In the genomic region with DNA sequence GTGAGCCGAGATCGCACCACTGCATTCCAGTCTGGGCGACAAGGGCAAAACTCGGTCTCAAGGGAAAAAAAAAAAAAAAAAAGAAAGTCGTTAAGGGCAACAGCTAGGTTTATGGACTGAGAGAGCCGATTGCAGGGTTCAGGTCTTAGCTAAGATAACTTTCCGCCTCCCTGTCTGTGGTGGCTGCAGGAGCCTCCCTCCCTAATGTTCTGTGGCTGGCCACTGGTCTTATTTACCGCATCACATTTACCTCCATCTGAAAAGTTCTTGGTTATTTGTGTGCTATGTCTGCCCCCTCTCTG, we compare ENCODE assay signal across 8 cellular contexts. TPM values are rescaled to one million over a fixed set of nuclear protein-coding genes. Genes with fewer than 3 reads are reported as not detected.
DNase-seq lines count a peak whose midpoint lies in the region; ATAC-seq, FAIRE-seq and TF ChIP-seq lines count a peak whose summit lies in the region.

No MANE protein-coding gene starts in this region.

- intact Hi-C loops in MCF 10A (cut with micrococcal nuclease), result no loop called here

- H3K27me3 ChIP-seq in HUES64 (ENCODE audit: insufficient read depth, low read length) (no peaks in the 10 kb centered on the region), mucosa of stomach (ENCODE audit: control insufficient read depth, insufficient read depth, low read length) (no peaks in the 10 kb centered on the region)

- H3K27ac ChIP-seq in HUES64 (ENCODE audit: low read depth, low read length), result no peak overlapping the region

- no peaks in the 10 kb centered on the region for H3K27me3 Mint-ChIP-seq in MCF 10A (ENCODE audit: insufficient read depth, unreplicated experiment)

- H3K9ac ChIP-seq in HUES64 (ENCODE audit: low read depth, low read length) (peak overlapping the region; percentile 69), mucosa of stomach (ENCODE audit: low read length) (peak overlapping the region; percentile 76)

- CTCF ChIA-PET in AG04449 (lab: Yijun Ruan, JAX), result interaction anchor here (0.7 to 1.1 kb wide), 6 partner anchors 9 to 184 kb away, joined by 3 to 4 read pairs (median 3); no protein-coding TSS in a partner anchor
- CTCF ChIA-PET in MCF 10A (lab: Yijun Ruan, JAX), result interaction anchor here (0.7 kb wide), 1 partner anchor 177 kb away, joined by 3 read pairs; no protein-coding TSS in a partner anchor

- FAIRE-seq in urothelium cell line (lab: Jason Lieb, UNC), result no peak

- H3K36me3 ChIP-seq in HUES64 (ENCODE audit: insufficient read depth, low read length) (no peaks in the 10 kb centered on the region), mucosa of stomach (ENCODE audit: control insufficient read depth, insufficient read depth, low read length) (no peaks in the 10 kb centered on the region)

- BruUV-seq in MCF 10A (replicated peaks; lab: Mats Ljungman, UMichigan), result TSS peak; percentile 73

- no peaks in the 10 kb centered on the region for H3K9me3 Mint-ChIP-seq in MCF 10A (ENCODE audit: unreplicated experiment)

- H3K4me1 ChIP-seq in HUES64 (ENCODE audit: insufficient read depth, low read length) (peaks cover 8% of the 10 kb centered on the region; the same call in 1 of the 2 replicates), mucosa of stomach (ENCODE audit: control insufficient read depth, insufficient read depth, low read length) (peaks cover 20% of the 10 kb centered on the region)

- H3K4me1 Mint-ChIP-seq in MCF 10A (ENCODE audit: insufficient read depth, unreplicated experiment), result peaks cover 28% of the 10 kb centered on the region

- TF ChIP-seq CTCF in AG04449 (IDR thresholded peaks at IDR 0.05; ENCODE audit: insufficient read depth, low read length, missing control alignments) (no peak), MCF 10A (IDR thresholded peaks at IDR 0.05; ENCODE audit: unreplicated experiment) (no peak)

- H3K4me3 ChIP-seq in AG04449 (ENCODE audit: low read depth, low read length), result peak overlapping the region; percentile 67
- H3K4me3 ChIP-seq in HUES64 (ENCODE audit: low read length), result peak overlapping the region; percentile 70
- peak overlapping the region; percentile 80 for H3K4me3 ChIP-seq in mucosa of stomach (ENCODE audit: low read length)

- POLR2A ChIA-PET in AG04449 (lab: Yijun Ruan, JAX) (no interaction called here), MCF 10A (lab: Yijun Ruan, JAX) (interaction anchor here (0.6 to 1.3 kb wide), 5 partner anchors 30 to 261 kb away, joined by 3 to 6 read pairs (median 3); partner anchors contain the start of gene UBA52)

- ATAC-seq in HG03571 (IDR thresholded peaks at IDR 0.05; ENCODE audit: unreplicated experiment) (no peak), HG02763 (IDR thresholded peaks at IDR 0.05; ENCODE audit: unreplicated experiment) (no peak), HG03565 (IDR thresholded peaks at IDR 0.05; ENCODE audit: unreplicated experiment) (no peak)

- 73% methylated on average over 7 of the region's 8 CpGs for WGBS in HUES64

- no peak overlapping the region for H3K27ac Mint-ChIP-seq in MCF 10A (ENCODE audit: low read depth, unreplicated experiment)

- H3K36me3 Mint-ChIP-seq in MCF 10A (ENCODE audit: insufficient read depth, unreplicated experiment), result peaks cover 7% of the 10 kb centered on the region

- H3K9me3 ChIP-seq in HUES64 (ENCODE audit: insufficient read depth, low read depth, low read length) (no peaks in the 10 kb centered on the region), mucosa of stomach (ENCODE audit: control insufficient read depth, low read length) (no peaks in the 10 kb centered on the region)

- DNase-seq in AG04449 (ENCODE audit: low read depth, low spot score), result no peak
- no peak for DNase-seq in MCF 10A (ENCODE audit: unreplicated experiment)
- no peak for DNase-seq in urothelium cell line (ENCODE audit: low spot score)

- peak overlapping the region; percentile 80 for H3K4me3 Mint-ChIP-seq in MCF 10A (ENCODE audit: unreplicated experiment)

RNA-seq across cellular contexts. Expression of gene CRTC1, which starts 0.7 kb away (rescaled TPM):
- 9.8 TPM for polyA plus RNA-seq in HUES64 (2013, experiment 1 of 2)
- 9.7 TPM for polyA plus RNA-seq in HUES64 (2013, experiment 2 of 2)
- total RNA-seq in MCF 10A (2022), result 8.6 and 11.1 TPM in 2 replicates

RNA-seq across cellular contexts. Expression of gene KLHL26, which starts 45.9 kb away (rescaled TPM):
- 4.2 TPM for polyA plus RNA-seq in HUES64 (2013, experiment 1 of 2)
- polyA plus RNA-seq in HUES64 (2013, experiment 2 of 2), result 4.1 TPM
- total RNA-seq in MCF 10A (2022), result 6.6 and 8.9 TPM in 2 replicates
